1 cellular context compared by ENCODE assay signal in the genomic region with DNA sequence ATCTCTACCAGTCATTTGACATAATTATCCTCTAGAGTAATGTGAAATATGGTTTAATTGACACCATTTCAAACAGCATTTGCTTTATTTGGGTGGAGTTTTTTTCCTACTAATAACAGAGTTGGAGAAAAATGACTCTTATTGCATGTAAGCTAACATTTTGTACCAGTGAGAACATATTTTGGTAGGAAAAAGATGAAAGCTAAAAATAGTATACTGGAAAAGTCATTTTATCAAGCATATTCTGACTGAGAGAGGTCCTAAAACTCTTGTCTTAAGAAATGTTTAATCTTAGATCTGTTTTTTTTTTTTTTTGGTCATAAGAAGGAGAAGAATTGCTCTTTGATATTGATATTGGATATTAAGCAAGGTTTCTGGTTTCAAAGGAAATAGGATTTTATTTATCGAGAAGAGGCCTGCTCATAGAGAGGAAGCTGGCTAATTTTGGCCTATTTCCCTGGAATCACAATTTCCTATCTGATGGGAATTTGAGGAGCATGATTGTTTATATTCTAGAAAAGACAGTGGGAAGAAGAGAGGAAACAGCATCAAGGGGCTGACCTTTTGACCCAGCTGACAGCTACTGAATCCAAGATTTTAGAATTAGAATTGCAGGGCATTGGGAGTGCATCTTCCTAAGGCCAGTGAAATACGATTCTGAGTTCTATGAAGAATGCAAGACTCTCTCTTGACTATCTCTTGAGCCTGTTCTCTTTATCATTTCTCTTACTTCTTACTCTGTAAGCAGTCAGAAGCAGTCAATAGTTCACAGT.
TF ChIP-seq lines count a peak whose summit lies in the region.

No MANE protein-coding gene starts in this region.

TF ChIP-seq in endothelial cell of umbilical vein, 7 proteins besides CTCF, POLR2A, EP300 and RAD21:
- TF ChIP-seq, protein P1, sequence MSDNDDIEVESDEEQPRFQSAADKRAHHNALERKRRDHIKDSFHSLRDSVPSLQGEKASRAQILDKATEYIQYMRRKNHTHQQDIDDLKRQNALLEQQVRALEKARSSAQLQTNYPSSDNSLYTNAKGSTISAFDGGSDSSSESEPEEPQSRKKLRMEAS (IDR thresholded peaks at IDR 0.05; ENCODE audit: insufficient read depth, insufficient read length) = no peak
- TF ChIP-seq EZH2 (IDR thresholded peaks at IDR 0.05; ENCODE audit: borderline replicate concordance, low read depth, low read length, severe bottlenecking) (no peak), JUN (IDR thresholded peaks at IDR 0.05; ENCODE audit: borderline replicate concordance, insufficient read depth, insufficient read length, low read depth) (no peak), GATA2 (IDR thresholded peaks at IDR 0.05; ENCODE audit: insufficient read depth, insufficient read length, low read depth, low read length) (no peak), FOS (IDR thresholded peaks at IDR 0.05; ENCODE audit: borderline replicate concordance, insufficient read depth, low read length) (no peak), POLR2AphosphoS5 (IDR thresholded peaks at IDR 0.05; ENCODE audit: insufficient read depth, low read depth, low read length) (no peak), MYC (IDR thresholded peaks at IDR 0.05; ENCODE audit: low read depth, low read length) (no peak)
